In the genomic region with DNA sequence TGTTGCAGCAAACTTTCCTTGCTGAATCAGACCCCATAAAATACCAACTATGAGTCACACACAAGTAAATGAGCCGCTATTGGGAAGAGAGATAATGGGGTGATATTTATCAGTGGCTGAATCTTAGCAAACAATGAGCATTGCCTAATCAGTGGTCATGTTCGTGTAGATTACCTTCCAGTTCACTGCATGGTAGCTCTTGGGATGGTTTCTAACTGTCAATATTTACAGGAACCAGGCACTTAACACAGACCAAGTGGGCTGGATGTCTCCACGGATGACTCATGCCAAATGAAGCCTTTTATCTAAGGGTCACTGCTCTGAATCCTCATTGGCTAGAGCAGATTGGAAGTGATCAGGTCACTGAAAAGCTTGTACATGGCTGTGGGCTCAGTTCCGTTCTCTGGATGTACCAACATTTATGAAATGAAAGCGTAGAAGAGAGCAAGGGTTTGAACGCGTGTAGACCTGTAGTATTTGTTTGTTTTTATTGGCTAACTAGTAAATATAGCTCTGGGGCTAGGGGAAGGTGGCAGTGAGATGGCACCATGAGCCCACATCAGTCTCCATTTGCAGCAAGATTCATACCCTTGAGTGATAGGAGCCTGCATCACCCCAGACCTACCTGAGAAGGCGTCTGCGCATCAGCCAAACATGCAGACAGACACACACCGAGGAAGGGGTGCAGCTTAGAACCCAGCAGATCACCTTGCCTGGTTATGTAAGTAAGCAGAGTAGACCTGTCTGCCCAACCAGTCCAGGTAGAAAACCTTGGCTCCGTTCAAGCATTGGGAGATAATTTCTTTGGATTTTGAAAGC, we compare ENCODE assay signal across 1 cellular context.
A peak's percentile ranks its signal among the peaks of the same experiment; 100 is the strongest.
TF ChIP-seq lines count a peak whose summit lies in the region.

No MANE protein-coding gene starts in this region.

TF ChIP-seq in HepG2, 621 proteins besides CTCF, POLR2A, EP300 and RAD21 (continued from another document and continues in another):
- TF ChIP-seq SOX5 (CRISPR knock-in tag; IDR thresholded peaks at IDR 0.05; ENCODE audit: borderline replicate concordance) (peak; percentile 99), ZNF24 (IDR thresholded peaks at IDR 0.05) (peak; percentile 63; the same call in 1 of the 2 replicates), SALL2 (CRISPR knock-in tag; IDR thresholded peaks at IDR 0.05) (peak; percentile 60; the same call in 1 of the 2 replicates), POLR2AphosphoS2 (IDR thresholded peaks at IDR 0.05; ENCODE audit: low read depth, low read length) (no peak), JDP2 (CRISPR knock-in tag; IDR thresholded peaks at IDR 0.05; ENCODE audit: borderline replicate concordance) (peak; percentile 39; the same call in 1 of the 2 replicates), ZNF816 (CRISPR knock-in tag; IDR thresholded peaks at IDR 0.05; ENCODE audit: borderline replicate concordance) (no peak; the same call in 1 of the 2 replicates), MAFF (IDR thresholded peaks at IDR 0.05; ENCODE audit: low read depth, low read length) (no peak), NFE2L1 (CRISPR knock-in tag; IDR thresholded peaks at IDR 0.05; ENCODE audit: borderline replicate concordance) (no peak), TCF7 (IDR thresholded peaks at IDR 0.05; ENCODE audit: low read depth) (peak; percentile 98), ZNF547 (CRISPR knock-in tag; IDR thresholded peaks at IDR 0.05) (no peak; the same call in 1 of the 2 replicates), ZNF552 (CRISPR knock-in tag; IDR thresholded peaks at IDR 0.05; ENCODE audit: borderline replicate concordance) (peak; percentile 16; the same call in 1 of the 2 replicates), SOX13 (IDR thresholded peaks at IDR 0.05) (peak; percentile 98), SOX13 (CRISPR knock-in tag; conservative IDR thresholded peaks at IDR 0.05 in 1 of 2, IDR thresholded peaks at IDR 0.05 in 1 of 2) (peak; percentile 48 to 99; a peak in 2 of 4 replicates), ZNF605 (CRISPR knock-in tag; IDR thresholded peaks at IDR 0.05) (no peak), SSRP1 (CRISPR knock-in tag; IDR thresholded peaks at IDR 0.05) (no peak), NFKBIZ (CRISPR knock-in tag; IDR thresholded peaks at IDR 0.05) (peak; percentile 97), YY1 (IDR thresholded peaks at IDR 0.05; ENCODE audit: insufficient read depth, insufficient replicate concordance, low read depth, low read length) (no peak), ZC3H4 (CRISPR knock-in tag; IDR thresholded peaks at IDR 0.05; ENCODE audit: borderline replicate concordance) (peak; percentile 94; the same call in 1 of the 2 replicates), ZNF773 (CRISPR knock-in tag; IDR thresholded peaks at IDR 0.05; ENCODE audit: borderline replicate concordance) (no peak), TBX3 (IDR thresholded peaks at IDR 0.05; ENCODE audit: borderline replicate concordance) (peak; percentile 97), HNRNPL (IDR thresholded peaks at IDR 0.05; ENCODE audit: low read depth, low read length) (no peak)
- TF ChIP-seq, protein P1, sequence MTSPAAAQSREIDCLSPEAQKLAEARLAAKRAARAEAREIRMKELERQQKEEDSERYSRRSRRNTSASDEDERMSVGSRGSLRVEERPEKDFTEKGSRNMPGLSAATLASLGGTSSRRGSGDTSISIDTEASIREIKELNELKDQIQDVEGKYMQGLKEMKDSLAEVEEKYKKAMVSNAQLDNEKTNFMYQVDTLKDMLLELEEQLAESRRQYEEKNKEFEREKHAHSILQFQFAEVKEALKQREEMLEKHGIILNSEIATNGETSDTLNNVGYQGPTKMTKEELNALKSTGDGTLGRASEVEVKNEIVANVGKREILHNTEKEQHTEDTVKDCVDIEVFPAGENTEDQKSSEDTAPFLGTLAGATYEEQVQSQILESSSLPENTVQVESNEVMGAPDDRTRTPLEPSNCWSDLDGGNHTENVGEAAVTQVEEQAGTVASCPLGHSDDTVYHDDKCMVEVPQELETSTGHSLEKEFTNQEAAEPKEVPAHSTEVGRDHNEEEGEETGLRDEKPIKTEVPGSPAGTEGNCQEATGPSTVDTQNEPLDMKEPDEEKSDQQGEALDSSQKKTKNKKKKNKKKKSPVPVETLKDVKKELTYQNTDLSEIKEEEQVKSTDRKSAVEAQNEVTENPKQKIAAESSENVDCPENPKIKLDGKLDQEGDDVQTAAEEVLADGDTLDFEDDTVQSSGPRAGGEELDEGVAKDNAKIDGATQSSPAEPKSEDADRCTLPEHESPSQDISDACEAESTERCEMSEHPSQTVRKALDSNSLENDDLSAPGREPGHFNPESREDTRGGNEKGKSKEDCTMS (CRISPR knock-in tag; conservative IDR thresholded peaks at IDR 0.05) = no peak
- TF ChIP-seq, protein P2, sequence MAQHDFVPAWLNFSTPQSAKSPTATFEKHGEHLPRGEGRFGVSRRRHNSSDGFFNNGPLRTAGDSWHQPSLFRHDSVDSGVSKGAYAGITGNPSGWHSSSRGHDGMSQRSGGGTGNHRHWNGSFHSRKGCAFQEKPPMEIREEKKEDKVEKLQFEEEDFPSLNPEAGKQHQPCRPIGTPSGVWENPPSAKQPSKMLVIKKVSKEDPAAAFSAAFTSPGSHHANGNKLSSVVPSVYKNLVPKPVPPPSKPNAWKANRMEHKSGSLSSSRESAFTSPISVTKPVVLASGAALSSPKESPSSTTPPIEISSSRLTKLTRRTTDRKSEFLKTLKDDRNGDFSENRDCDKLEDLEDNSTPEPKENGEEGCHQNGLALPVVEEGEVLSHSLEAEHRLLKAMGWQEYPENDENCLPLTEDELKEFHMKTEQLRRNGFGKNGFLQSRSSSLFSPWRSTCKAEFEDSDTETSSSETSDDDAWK (CRISPR knock-in tag; IDR thresholded peaks at IDR 0.05) = no peak
- TF ChIP-seq, protein P3, sequence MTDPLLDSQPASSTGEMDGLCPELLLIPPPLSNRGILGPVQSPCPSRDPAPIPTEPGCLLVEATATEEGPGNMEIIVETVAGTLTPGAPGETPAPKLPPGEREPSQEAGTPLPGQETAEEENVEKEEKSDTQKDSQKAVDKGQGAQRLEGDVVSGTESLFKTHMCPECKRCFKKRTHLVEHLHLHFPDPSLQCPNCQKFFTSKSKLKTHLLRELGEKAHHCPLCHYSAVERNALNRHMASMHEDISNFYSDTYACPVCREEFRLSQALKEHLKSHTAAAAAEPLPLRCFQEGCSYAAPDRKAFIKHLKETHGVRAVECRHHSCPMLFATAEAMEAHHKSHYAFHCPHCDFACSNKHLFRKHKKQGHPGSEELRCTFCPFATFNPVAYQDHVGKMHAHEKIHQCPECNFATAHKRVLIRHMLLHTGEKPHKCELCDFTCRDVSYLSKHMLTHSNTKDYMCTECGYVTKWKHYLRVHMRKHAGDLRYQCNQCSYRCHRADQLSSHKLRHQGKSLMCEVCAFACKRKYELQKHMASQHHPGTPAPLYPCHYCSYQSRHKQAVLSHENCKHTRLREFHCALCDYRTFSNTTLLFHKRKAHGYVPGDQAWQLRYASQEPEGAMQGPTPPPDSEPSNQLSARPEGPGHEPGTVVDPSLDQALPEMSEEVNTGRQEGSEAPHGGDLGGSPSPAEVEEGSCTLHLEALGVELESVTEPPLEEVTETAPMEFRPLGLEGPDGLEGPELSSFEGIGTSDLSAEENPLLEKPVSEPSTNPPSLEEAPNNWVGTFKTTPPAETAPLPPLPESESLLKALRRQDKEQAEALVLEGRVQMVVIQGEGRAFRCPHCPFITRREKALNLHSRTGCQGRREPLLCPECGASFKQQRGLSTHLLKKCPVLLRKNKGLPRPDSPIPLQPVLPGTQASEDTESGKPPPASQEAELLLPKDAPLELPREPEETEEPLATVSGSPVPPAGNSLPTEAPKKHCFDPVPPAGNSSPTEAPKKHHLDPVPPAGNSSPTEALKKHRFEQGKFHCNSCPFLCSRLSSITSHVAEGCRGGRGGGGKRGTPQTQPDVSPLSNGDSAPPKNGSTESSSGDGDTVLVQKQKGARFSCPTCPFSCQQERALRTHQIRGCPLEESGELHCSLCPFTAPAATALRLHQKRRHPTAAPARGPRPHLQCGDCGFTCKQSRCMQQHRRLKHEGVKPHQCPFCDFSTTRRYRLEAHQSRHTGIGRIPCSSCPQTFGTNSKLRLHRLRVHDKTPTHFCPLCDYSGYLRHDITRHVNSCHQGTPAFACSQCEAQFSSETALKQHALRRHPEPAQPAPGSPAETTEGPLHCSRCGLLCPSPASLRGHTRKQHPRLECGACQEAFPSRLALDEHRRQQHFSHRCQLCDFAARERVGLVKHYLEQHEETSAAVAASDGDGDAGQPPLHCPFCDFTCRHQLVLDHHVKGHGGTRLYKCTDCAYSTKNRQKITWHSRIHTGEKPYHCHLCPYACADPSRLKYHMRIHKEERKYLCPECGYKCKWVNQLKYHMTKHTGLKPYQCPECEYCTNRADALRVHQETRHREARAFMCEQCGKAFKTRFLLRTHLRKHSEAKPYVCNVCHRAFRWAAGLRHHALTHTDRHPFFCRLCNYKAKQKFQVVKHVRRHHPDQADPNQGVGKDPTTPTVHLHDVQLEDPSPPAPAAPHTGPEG (CRISPR knock-in tag; IDR thresholded peaks at IDR 0.05) = peak; percentile 18; the same call in 1 of the 2 replicates
- TF ChIP-seq, protein P4, sequence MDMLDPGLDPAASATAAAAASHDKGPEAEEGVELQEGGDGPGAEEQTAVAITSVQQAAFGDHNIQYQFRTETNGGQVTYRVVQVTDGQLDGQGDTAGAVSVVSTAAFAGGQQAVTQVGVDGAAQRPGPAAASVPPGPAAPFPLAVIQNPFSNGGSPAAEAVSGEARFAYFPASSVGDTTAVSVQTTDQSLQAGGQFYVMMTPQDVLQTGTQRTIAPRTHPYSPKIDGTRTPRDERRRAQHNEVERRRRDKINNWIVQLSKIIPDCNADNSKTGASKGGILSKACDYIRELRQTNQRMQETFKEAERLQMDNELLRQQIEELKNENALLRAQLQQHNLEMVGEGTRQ (IDR thresholded peaks at IDR 0.05; ENCODE audit: low read depth, low read length) = no peak
- TF ChIP-seq, protein P4 (CRISPR knock-in tag; IDR thresholded peaks at IDR 0.05; ENCODE audit: borderline replicate concordance) = no peak; the same call in 1 of the 2 replicates
- TF ChIP-seq, protein P5, sequence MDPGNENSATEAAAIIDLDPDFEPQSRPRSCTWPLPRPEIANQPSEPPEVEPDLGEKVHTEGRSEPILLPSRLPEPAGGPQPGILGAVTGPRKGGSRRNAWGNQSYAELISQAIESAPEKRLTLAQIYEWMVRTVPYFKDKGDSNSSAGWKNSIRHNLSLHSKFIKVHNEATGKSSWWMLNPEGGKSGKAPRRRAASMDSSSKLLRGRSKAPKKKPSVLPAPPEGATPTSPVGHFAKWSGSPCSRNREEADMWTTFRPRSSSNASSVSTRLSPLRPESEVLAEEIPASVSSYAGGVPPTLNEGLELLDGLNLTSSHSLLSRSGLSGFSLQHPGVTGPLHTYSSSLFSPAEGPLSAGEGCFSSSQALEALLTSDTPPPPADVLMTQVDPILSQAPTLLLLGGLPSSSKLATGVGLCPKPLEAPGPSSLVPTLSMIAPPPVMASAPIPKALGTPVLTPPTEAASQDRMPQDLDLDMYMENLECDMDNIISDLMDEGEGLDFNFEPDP (CRISPR knock-in tag; conservative IDR thresholded peaks at IDR 0.05) = 0 out of 2 replicates have a peak, but pooled peaks have one; percentile 77
- TF ChIP-seq, protein P6, sequence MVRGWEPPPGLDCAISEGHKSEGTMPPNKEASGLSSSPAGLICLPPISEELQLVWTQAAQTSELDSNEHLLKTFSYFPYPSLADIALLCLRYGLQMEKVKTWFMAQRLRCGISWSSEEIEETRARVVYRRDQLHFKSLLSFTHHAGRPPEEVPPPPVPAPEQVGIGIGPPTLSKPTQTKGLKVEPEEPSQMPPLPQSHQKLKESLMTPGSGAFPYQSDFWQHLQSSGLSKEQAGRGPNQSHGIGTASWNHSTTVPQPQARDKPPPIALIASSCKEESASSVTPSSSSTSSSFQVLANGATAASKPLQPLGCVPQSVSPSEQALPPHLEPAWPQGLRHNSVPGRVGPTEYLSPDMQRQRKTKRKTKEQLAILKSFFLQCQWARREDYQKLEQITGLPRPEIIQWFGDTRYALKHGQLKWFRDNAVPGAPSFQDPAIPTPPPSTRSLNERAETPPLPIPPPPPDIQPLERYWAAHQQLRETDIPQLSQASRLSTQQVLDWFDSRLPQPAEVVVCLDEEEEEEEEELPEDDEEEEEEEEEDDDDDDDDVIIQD (CRISPR knock-in tag; IDR thresholded peaks at IDR 0.05; ENCODE audit: low read depth) = peak; percentile 68
- TF ChIP-seq, protein P7, sequence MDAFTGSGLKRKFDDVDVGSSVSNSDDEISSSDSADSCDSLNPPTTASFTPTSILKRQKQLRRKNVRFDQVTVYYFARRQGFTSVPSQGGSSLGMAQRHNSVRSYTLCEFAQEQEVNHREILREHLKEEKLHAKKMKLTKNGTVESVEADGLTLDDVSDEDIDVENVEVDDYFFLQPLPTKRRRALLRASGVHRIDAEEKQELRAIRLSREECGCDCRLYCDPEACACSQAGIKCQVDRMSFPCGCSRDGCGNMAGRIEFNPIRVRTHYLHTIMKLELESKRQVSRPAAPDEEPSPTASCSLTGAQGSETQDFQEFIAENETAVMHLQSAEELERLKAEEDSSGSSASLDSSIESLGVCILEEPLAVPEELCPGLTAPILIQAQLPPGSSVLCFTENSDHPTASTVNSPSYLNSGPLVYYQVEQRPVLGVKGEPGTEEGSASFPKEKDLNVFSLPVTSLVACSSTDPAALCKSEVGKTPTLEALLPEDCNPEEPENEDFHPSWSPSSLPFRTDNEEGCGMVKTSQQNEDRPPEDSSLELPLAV (CRISPR knock-in tag; conservative IDR thresholded peaks at IDR 0.05; ENCODE audit: low read depth) = no peak; the same call in 1 of the 2 replicates
- TF ChIP-seq, protein P8, sequence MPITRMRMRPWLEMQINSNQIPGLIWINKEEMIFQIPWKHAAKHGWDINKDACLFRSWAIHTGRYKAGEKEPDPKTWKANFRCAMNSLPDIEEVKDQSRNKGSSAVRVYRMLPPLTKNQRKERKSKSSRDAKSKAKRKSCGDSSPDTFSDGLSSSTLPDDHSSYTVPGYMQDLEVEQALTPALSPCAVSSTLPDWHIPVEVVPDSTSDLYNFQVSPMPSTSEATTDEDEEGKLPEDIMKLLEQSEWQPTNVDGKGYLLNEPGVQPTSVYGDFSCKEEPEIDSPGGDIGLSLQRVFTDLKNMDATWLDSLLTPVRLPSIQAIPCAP (CRISPR knock-in tag; IDR thresholded peaks at IDR 0.05; ENCODE audit: low read depth) = peak; percentile 42; the same call in 1 of the 2 replicates
